ENCODE assay signal across 1 cellular context in the genomic region with DNA sequence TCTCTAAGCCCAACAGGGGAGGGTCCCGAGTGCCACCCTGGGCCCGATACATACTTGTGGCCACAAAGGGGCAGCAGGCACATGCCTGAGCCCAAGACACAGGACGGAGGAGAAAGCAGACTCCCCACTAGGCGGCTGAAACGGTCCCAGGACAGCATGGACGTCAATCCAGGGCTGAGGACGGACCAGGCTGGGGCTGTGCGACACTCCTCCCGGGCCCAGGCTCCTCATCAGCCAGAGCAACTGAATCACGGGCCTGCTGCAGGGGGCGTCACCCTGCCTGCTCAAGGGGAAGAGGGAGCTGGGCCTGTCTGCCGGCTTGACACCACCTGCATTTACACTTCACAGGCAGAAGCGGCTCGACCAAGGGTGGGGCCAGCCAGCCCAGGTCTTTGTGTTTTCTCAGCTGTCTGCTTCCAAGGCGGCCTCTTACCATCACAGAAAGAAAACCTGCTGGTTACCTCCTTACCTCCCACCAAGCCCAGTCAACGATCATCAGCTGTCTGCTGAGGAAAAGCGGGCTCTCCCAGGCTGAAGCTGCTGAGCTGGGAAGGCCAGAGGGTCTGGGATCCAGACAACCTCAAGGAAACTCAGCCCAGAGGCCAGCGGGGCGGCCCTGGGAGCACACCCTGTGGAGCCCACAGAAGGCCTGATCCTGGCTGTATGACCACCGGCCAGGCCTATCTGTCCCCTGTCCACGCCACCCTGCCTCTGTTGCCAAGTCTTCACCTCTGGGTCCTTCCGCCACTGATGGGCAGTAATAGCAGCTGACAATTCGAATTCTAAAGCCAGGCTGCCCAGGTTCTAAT.
TF ChIP-seq lines count a peak whose summit lies in the region.

No MANE protein-coding gene starts in this region.

TF ChIP-seq in H1, 55 proteins besides CTCF, POLR2A, EP300 and RAD21:
- peak; percentile 42; the same call in 1 of the 2 replicates for TF ChIP-seq SP1 (IDR thresholded peaks at IDR 0.05; ENCODE audit: low read depth, low read length)
- TF ChIP-seq HDAC2 (IDR thresholded peaks at IDR 0.05; ENCODE audit: borderline replicate concordance in 1 of 2, low read depth in 2 of 2, low read length in 2 of 2) = peak; percentile 3 to 45; a peak in 2 of 4 replicates
- peak; percentile 56 for TF ChIP-seq CREB1 (IDR thresholded peaks at IDR 0.05)
- no peak for TF ChIP-seq SIRT6 (IDR thresholded peaks at IDR 0.05; ENCODE audit: low read length)
- TF ChIP-seq TCF12 (IDR thresholded peaks at IDR 0.05; ENCODE audit: low read depth, low read length) = peak; percentile 86; the same call in 1 of the 2 replicates
- TF ChIP-seq GTF2F1 (IDR thresholded peaks at IDR 0.05; ENCODE audit: borderline replicate concordance, low read depth, low read length) = 0 out of 2 replicates have a peak, but pooled peaks have one; percentile 57
- 0 out of 2 replicates have a peak, but pooled peaks have one; percentile 11 for TF ChIP-seq JUN (IDR thresholded peaks at IDR 0.05; ENCODE audit: low read depth, low read length)
- peak; percentile 31 for TF ChIP-seq SAP30 (IDR thresholded peaks at IDR 0.05; ENCODE audit: insufficient read depth, insufficient replicate concordance, low read length)
- peak; percentile 39 for TF ChIP-seq TAF7 (optimal IDR thresholded peaks at IDR 0.05; ENCODE audit: borderline replicate concordance, low read depth, low read length)
- 0 out of 2 replicates have a peak, but pooled peaks have one; percentile 19 for TF ChIP-seq EGR1 (IDR thresholded peaks at IDR 0.05; ENCODE audit: borderline replicate concordance, low read depth, low read length)
- TF ChIP-seq YY1 (IDR thresholded peaks at IDR 0.05; ENCODE audit: low read depth, low read length) = peak; percentile 70; the same call in 1 of the 2 replicates
- TF ChIP-seq NANOG (IDR thresholded peaks at IDR 0.05; ENCODE audit: insufficient read depth, low read depth, low read length, poor library complexity, severe bottlenecking) = peak; percentile 46
- TF ChIP-seq BCL11A (IDR thresholded peaks at IDR 0.05; ENCODE audit: low read depth in 2 of 2, low read length in 2 of 2) = no peak
- no peak for TF ChIP-seq NRF1 (IDR thresholded peaks at IDR 0.05; ENCODE audit: low read depth, low read length)
- peak; percentile 42; the same call in 1 of the 2 replicates for TF ChIP-seq TBP (IDR thresholded peaks at IDR 0.05; ENCODE audit: low read depth, low read length)
- no peak for TF ChIP-seq RXRA (IDR thresholded peaks at IDR 0.05; ENCODE audit: insufficient read depth, low read depth, low read length)
- TF ChIP-seq, protein P1, sequence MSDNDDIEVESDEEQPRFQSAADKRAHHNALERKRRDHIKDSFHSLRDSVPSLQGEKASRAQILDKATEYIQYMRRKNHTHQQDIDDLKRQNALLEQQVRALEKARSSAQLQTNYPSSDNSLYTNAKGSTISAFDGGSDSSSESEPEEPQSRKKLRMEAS (IDR thresholded peaks at IDR 0.05) = peak; percentile 71
- TF ChIP-seq SIN3A (conservative IDR thresholded peaks at IDR 0.05 in 1 of 2, IDR thresholded peaks at IDR 0.05 in 1 of 2; ENCODE audit: low read depth in 1 of 2, low read length in 2 of 2) = peak; percentile 86 to 93; a peak in 3 of 4 replicates
- TF ChIP-seq GABPA (IDR thresholded peaks at IDR 0.05; ENCODE audit: borderline replicate concordance, insufficient read depth, low read length) = peak; percentile 64; the same call in 1 of the 2 replicates
